1 cellular context compared by ENCODE assay signal in genomic region chr4:98625920-98626319, GRCh38.
TF ChIP-seq lines count a peak whose summit lies in the region.

No MANE protein-coding gene starts in this region.

TF ChIP-seq in HepG2, 621 proteins besides CTCF, POLR2A, EP300 and RAD21:
- TF ChIP-seq ZBTB7A (CRISPR knock-in tag; IDR thresholded peaks at IDR 0.05), result no peak
- no peak for TF ChIP-seq ZNF543 (CRISPR knock-in tag; IDR thresholded peaks at IDR 0.05)
- TF ChIP-seq ZNF281 (CRISPR knock-in tag; IDR thresholded peaks at IDR 0.05; ENCODE audit: borderline replicate concordance), result no peak
- TF ChIP-seq ZNF788 (CRISPR knock-in tag; IDR thresholded peaks at IDR 0.05; ENCODE audit: borderline replicate concordance), result no peak
- TF ChIP-seq ZNF326 (CRISPR knock-in tag; IDR thresholded peaks at IDR 0.05; ENCODE audit: borderline replicate concordance), result no peak
- no peak for TF ChIP-seq CHD2 (IDR thresholded peaks at IDR 0.05; ENCODE audit: low read depth, low read length)
- TF ChIP-seq ZNF296 (CRISPR knock-in tag; conservative IDR thresholded peaks at IDR 0.05), result no peak
- TF ChIP-seq ZNF577 (CRISPR knock-in tag; IDR thresholded peaks at IDR 0.05; ENCODE audit: borderline replicate concordance, low read depth), result no peak
- no peak for TF ChIP-seq FOXK2 (IDR thresholded peaks at IDR 0.05)
- TF ChIP-seq SCMH1 (CRISPR knock-in tag; IDR thresholded peaks at IDR 0.05; ENCODE audit: borderline replicate concordance), result no peak
- TF ChIP-seq ZNF496 (CRISPR knock-in tag; IDR thresholded peaks at IDR 0.05; ENCODE audit: insufficient replicate concordance), result no peak
- TF ChIP-seq, protein P1, sequence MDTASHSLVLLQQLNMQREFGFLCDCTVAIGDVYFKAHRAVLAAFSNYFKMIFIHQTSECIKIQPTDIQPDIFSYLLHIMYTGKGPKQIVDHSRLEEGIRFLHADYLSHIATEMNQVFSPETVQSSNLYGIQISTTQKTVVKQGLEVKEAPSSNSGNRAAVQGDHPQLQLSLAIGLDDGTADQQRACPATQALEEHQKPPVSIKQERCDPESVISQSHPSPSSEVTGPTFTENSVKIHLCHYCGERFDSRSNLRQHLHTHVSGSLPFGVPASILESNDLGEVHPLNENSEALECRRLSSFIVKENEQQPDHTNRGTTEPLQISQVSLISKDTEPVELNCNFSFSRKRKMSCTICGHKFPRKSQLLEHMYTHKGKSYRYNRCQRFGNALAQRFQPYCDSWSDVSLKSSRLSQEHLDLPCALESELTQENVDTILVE (CRISPR knock-in tag; IDR thresholded peaks at IDR 0.05), result no peak
